Comparison of ENCODE assay signal across 8 cellular contexts in the genomic region with DNA sequence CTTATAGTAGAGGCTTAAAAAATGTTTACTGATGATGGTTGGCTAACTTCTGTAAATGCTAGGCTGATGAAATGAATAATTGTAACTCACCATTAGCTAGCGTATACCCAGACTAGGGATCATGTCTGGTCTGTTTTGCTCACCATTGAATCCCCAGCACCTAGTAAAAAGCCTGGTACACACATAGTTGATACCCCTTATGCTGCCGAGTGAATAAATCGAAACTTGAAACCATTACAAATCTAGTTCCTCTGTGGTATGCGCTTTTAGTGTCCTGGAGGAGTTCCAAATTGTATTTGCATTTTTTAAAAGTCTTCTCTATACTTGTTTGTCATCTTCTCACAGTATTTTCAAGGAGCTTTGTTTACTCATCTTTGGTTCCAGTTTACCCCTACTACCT. TPM values are rescaled to one million over a fixed set of nuclear protein-coding genes. Genes with fewer than 3 reads are reported as not detected.
DNase-seq lines count a peak whose midpoint lies in the region; ATAC-seq and TF ChIP-seq lines count a peak whose summit lies in the region.

No MANE protein-coding gene starts in this region.

- H4K20me1 ChIP-seq in neural cell (ENCODE audit: insufficient read depth), result no peaks in the 10 kb centered on the region

- TF ChIP-seq EP300 in neural cell (conservative IDR thresholded peaks at IDR 0.05; ENCODE audit: poor library complexity, severe bottlenecking), result no peak

- no peak overlapping the region for H3K27ac ChIP-seq in neural cell (ENCODE audit: low read length)

- H3K4me3 Mint-ChIP-seq in activated naive CD4-positive, alpha-beta T cell treated with anti-CD3 and anti-CD28 coated beads for 36 hours, result peak overlapping the region; percentile 93
- H3K4me3 Mint-ChIP-seq in central memory CD8-positive, alpha-beta T cell, result peak overlapping the region; percentile 98

- no peak overlapping the region for H3K27ac Mint-ChIP-seq in activated naive CD4-positive, alpha-beta T cell treated with anti-CD3 and anti-CD28 coated beads for 36 hours
- H3K27ac Mint-ChIP-seq in central memory CD8-positive, alpha-beta T cell (ENCODE audit: low read depth), result peak overlapping the region; percentile 98

- H3K4me3 ChIP-seq in neural cell (ENCODE audit: low read length), result peak overlapping the region; percentile 96

- H3K27me3 Mint-ChIP-seq in activated naive CD4-positive, alpha-beta T cell treated with anti-CD3 and anti-CD28 coated beads for 36 hours (ENCODE audit: low read depth), result no peaks in the 10 kb centered on the region
- no peaks in the 10 kb centered on the region for H3K27me3 Mint-ChIP-seq in central memory CD8-positive, alpha-beta T cell

- H3K36me3 Mint-ChIP-seq in activated naive CD4-positive, alpha-beta T cell treated with anti-CD3 and anti-CD28 coated beads for 36 hours (ENCODE audit: low read depth), result peaks cover 25% of the 10 kb centered on the region
- peaks cover 30% of the 10 kb centered on the region for H3K36me3 Mint-ChIP-seq in central memory CD8-positive, alpha-beta T cell (ENCODE audit: insufficient read depth)

- CTCF ChIA-PET in activated naive CD4-positive, alpha-beta T cell treated with anti-CD3 and anti-CD28 coated beads for 36 hours (lab: Charles Lee), result interaction anchor here (1.0 to 4.1 kb wide), 2 partner anchors 30 to 61 kb away, joined by 3 to 28 read pairs; no protein-coding TSS in a partner anchor

- no peaks in the 10 kb centered on the region for H3K27me3 ChIP-seq in neural cell (ENCODE audit: insufficient read depth, low read depth, low read length)

- no peak for ATAC-seq in central memory CD8-positive, alpha-beta T cell (replicated peaks; ENCODE audit: extremely low read depth, poor library complexity, severe bottlenecking)
- ATAC-seq in HG03520 (IDR thresholded peaks at IDR 0.05; ENCODE audit: unreplicated experiment), result no peak

- H3K4me2 ChIP-seq in neural cell (ENCODE audit: low read length), result peak overlapping the region; percentile 94

- H3K9ac ChIP-seq in neural cell (ENCODE audit: low read length), result no peak overlapping the region

- H3K9me3 ChIP-seq in neural cell (ENCODE audit: low read length), result no peaks in the 10 kb centered on the region

- DNase-seq in activated naive CD4-positive, alpha-beta T cell treated with anti-CD3 and anti-CD28 coated beads for 36 hours, result no peak
- DNase-seq in activated naive CD4-positive, alpha-beta T cell (lab: John Stamatoyannopoulos, UW), result no peak
- DNase-seq in MV-4-11 (lab: John Stamatoyannopoulos, UW), result peak; percentile 58
- DNase-seq in central memory CD8-positive, alpha-beta T cell (ENCODE audit: low spot score in 2 of 2), result no peak
- no peak for DNase-seq in stimulated activated CD4-positive, alpha-beta T cell treated with anti-CD3 and anti-CD28 coated beads, Interleukin-4, amount 100 ng/mL, for 4 hours
- no peak for DNase-seq in SHP77 treated with DMSO at 0.1 percent for 48 hours (lab: John Stamatoyannopoulos, UW)

- TF ChIP-seq CTCF in neural cell (IDR thresholded peaks at IDR 0.05; ENCODE audit: poor library complexity, severe bottlenecking), result no peak

- peaks cover 35% of the 10 kb centered on the region for H3K4me1 Mint-ChIP-seq in activated naive CD4-positive, alpha-beta T cell treated with anti-CD3 and anti-CD28 coated beads for 36 hours (ENCODE audit: low read depth)
- peaks cover 53% of the 10 kb centered on the region for H3K4me1 Mint-ChIP-seq in central memory CD8-positive, alpha-beta T cell

- no peaks in the 10 kb centered on the region for H3K9me2 ChIP-seq in neural cell (ENCODE audit: insufficient read depth, low read length)

- H3F3A ChIP-seq in neural cell (ENCODE audit: insufficient read depth, low read length, poor library complexity, severe bottlenecking), result peaks cover 3% of the 10 kb centered on the region

- H3K36me3 ChIP-seq in neural cell (ENCODE audit: insufficient read depth, low read length), result peaks cover 3% of the 10 kb centered on the region

- H2AFZ ChIP-seq in neural cell (ENCODE audit: low read depth, low read length), result no peak overlapping the region

- no peak for TF ChIP-seq RAD21 in neural cell (conservative IDR thresholded peaks at IDR 0.05)

- H3K9me3 Mint-ChIP-seq in activated naive CD4-positive, alpha-beta T cell treated with anti-CD3 and anti-CD28 coated beads for 36 hours, result no peaks in the 10 kb centered on the region
- H3K9me3 Mint-ChIP-seq in central memory CD8-positive, alpha-beta T cell, result no peaks in the 10 kb centered on the region

- H3K79me2 ChIP-seq in neural cell (replicated peaks; ENCODE audit: insufficient read depth, low read length), result peaks cover 4% of the 10 kb centered on the region

- intact Hi-C loops in activated naive CD4-positive, alpha-beta T cell treated with anti-CD3 and anti-CD28 coated beads for 36 hours (cut with micrococcal nuclease), result loop anchor here (1.0 to 5.0 kb wide), 2 partner anchors 53 to 107 kb away; no protein-coding TSS in a partner anchor

TF ChIP-seq in neural cell, 6 proteins besides CTCF, POLR2A, EP300 and RAD21:
- TF ChIP-seq POLR2AphosphoS5 (IDR thresholded peaks at IDR 0.05) (no peak), MXI1 (conservative IDR thresholded peaks at IDR 0.05; ENCODE audit: poor library complexity, severe bottlenecking) (no peak), SMC3 (conservative IDR thresholded peaks at IDR 0.05; ENCODE audit: poor library complexity) (no peak), TAF1 (IDR thresholded peaks at IDR 0.05; ENCODE audit: low read depth) (no peak), EZH2 (IDR thresholded peaks at IDR 0.05; ENCODE audit: borderline replicate concordance, insufficient read depth, low read length, poor library complexity, severe bottlenecking) (no peak)
- TF ChIP-seq, protein P1, sequence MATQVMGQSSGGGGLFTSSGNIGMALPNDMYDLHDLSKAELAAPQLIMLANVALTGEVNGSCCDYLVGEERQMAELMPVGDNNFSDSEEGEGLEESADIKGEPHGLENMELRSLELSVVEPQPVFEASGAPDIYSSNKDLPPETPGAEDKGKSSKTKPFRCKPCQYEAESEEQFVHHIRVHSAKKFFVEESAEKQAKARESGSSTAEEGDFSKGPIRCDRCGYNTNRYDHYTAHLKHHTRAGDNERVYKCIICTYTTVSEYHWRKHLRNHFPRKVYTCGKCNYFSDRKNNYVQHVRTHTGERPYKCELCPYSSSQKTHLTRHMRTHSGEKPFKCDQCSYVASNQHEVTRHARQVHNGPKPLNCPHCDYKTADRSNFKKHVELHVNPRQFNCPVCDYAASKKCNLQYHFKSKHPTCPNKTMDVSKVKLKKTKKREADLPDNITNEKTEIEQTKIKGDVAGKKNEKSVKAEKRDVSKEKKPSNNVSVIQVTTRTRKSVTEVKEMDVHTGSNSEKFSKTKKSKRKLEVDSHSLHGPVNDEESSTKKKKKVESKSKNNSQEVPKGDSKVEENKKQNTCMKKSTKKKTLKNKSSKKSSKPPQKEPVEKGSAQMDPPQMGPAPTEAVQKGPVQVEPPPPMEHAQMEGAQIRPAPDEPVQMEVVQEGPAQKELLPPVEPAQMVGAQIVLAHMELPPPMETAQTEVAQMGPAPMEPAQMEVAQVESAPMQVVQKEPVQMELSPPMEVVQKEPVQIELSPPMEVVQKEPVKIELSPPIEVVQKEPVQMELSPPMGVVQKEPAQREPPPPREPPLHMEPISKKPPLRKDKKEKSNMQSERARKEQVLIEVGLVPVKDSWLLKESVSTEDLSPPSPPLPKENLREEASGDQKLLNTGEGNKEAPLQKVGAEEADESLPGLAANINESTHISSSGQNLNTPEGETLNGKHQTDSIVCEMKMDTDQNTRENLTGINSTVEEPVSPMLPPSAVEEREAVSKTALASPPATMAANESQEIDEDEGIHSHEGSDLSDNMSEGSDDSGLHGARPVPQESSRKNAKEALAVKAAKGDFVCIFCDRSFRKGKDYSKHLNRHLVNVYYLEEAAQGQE (IDR thresholded peaks at IDR 0.05; ENCODE audit: borderline replicate concordance), result no peak
TF ChIP-seq in neural cell: peak in this region for 0.

RNA-seq across cellular contexts. Expression of a gene that starts 1.3 kb away (rescaled TPM):
- total RNA-seq in activated naive CD4-positive, alpha-beta T cell treated with anti-CD3 and anti-CD28 coated beads for 36 hours, result 10 to 100 TPM; 24.8 to 25.7 TPM
- 8.7 and 11.2 TPM in 2 replicates for polyA plus RNA-seq in neural cell
- polyA minus RNA-seq in neural cell, result 39.2 and 45.7 TPM in 2 replicates
